In genomic region chr16:19700319-19700781, GRCh38 we compare ENCODE assay signal across 9 cellular contexts. TPM values are rescaled to one million over a fixed set of nuclear protein-coding genes. Genes with fewer than 3 reads are reported as not detected.
DNase-seq lines count a peak whose midpoint lies in the region; ATAC-seq, FAIRE-seq and TF ChIP-seq lines count a peak whose summit lies in the region.
"Had no signal": no experiment of that assay in that cellular context is flagged by ENCODE, and none has a peak within 500 bp of the region (broad histone marks: within the 10 kb centered on the region; RNA-seq: fewer than 3 reads in every experiment).

No MANE protein-coding gene starts in this region.

- H3K27ac ChIP-seq in astrocyte (ENCODE audit: low read depth, low read length) (peak overlapping the region; percentile 59), left lung (peak overlapping the region in 1 of 2 donors; percentile 54)
- H3K27ac ChIP-seq: SJCRH30 had no signal

- peaks cover 15% of the 10 kb centered on the region for H4K20me1 ChIP-seq in astrocyte (ENCODE audit: insufficient read depth, low read length)

- H3K79me2 ChIP-seq in astrocyte (ENCODE audit: insufficient read depth, low read length) = peaks cover 10% of the 10 kb centered on the region

- no peaks in the 10 kb centered on the region for H3K27me3 ChIP-seq in astrocyte (ENCODE audit: insufficient read depth, low read length)
- H3K27me3 ChIP-seq in left lung = no peaks in the 10 kb centered on the region
- H3K27me3 ChIP-seq: SJCRH30 had no signal

- H3K9me3 Mint-ChIP-seq in activated naive CD8-positive, alpha-beta T cell (ENCODE audit: low read depth) = no peaks in the 10 kb centered on the region
- H3K9me3 Mint-ChIP-seq in activated naive CD8-positive, alpha-beta T cell treated with anti-CD3 and anti-CD28 coated beads for 36 hours = no peaks in the 10 kb centered on the region
- H3K9me3 Mint-ChIP-seq in astrocyte (ENCODE audit: unreplicated experiment) (peaks cover 5% of the 10 kb centered on the region), type B pancreatic cell (no peaks in the 10 kb centered on the region)

- DNase-seq in activated naive CD8-positive, alpha-beta T cell treated with anti-CD3 and anti-CD28 coated beads for 36 hours = no peak
- peak; percentile 80 for DNase-seq in astrocyte (ENCODE audit: low read depth)
- no peak for DNase-seq in left lung
- DNase-seq in type B pancreatic cell (ENCODE audit: extremely low spot score, unreplicated experiment) = no peak
- no peak for DNase-seq in GM10266 (ENCODE audit: extremely low spot score)
- DNase-seq: SJCRH30 had no signal

- peak overlapping the region; percentile 14 for H3K9ac ChIP-seq in astrocyte (ENCODE audit: low read length)

- H3K27ac Mint-ChIP-seq in activated naive CD8-positive, alpha-beta T cell = peak overlapping the region; percentile 22
- H3K27ac Mint-ChIP-seq in activated naive CD8-positive, alpha-beta T cell treated with anti-CD3 and anti-CD28 coated beads for 36 hours = no peak overlapping the region
- H3K27ac Mint-ChIP-seq in astrocyte (ENCODE audit: unreplicated experiment) = peak overlapping the region; percentile 5
- peak overlapping the region; percentile 61 for H3K27ac Mint-ChIP-seq in type B pancreatic cell

- H3K36me3 ChIP-seq in astrocyte (ENCODE audit: insufficient read depth, low read length) (peaks cover 20% of the 10 kb centered on the region), left lung (peaks cover 0 to 69% of the 10 kb centered on the region in 2 donors)

- H3K4me3 Mint-ChIP-seq in activated naive CD8-positive, alpha-beta T cell = no peak overlapping the region
- no peak overlapping the region for H3K4me3 Mint-ChIP-seq in activated naive CD8-positive, alpha-beta T cell treated with anti-CD3 and anti-CD28 coated beads for 36 hours
- H3K4me3 Mint-ChIP-seq in astrocyte (ENCODE audit: unreplicated experiment) (no peak overlapping the region), type B pancreatic cell (no peak overlapping the region)

- H3K4me3 ChIP-seq in astrocyte (ENCODE audit: insufficient read depth, low read depth, low read length) (no peak overlapping the region), left lung (no peak overlapping the region)
- H3K4me3 ChIP-seq: SJCRH30 had no signal

- no peak overlapping the region for H2AFZ ChIP-seq in astrocyte (ENCODE audit: low read depth, low read length)

- ATAC-seq in left lung (peak; percentile 53), GM21390 (IDR thresholded peaks at IDR 0.05; ENCODE audit: unreplicated experiment) (no peak), HG03354 (IDR thresholded peaks at IDR 0.05; ENCODE audit: poor library complexity, severe bottlenecking, unreplicated experiment) (no peak)

- H3K4me1 ChIP-seq in astrocyte (ENCODE audit: insufficient read depth, low read length) (peaks cover 52% of the 10 kb centered on the region), left lung (peaks cover 26 to 66% of the 10 kb centered on the region in 2 donors)

- no peak for TF ChIP-seq CTCF in astrocyte (IDR thresholded peaks at IDR 0.05; ENCODE audit: insufficient read depth, low read depth, low read length)
- TF ChIP-seq CTCF in left lung (IDR thresholded peaks at IDR 0.05) = no peak
- no peak for TF ChIP-seq CTCF in type B pancreatic cell (conservative IDR thresholded peaks at IDR 0.05)
- TF ChIP-seq CTCF in GM10266 (IDR thresholded peaks at IDR 0.05; ENCODE audit: control insufficient read depth, insufficient read depth, low read depth, missing control alignments) = no peak

- FAIRE-seq in astrocyte (lab: Jason Lieb, UNC) = no peak

- H3K36me3 Mint-ChIP-seq in activated naive CD8-positive, alpha-beta T cell = peaks cover 23% of the 10 kb centered on the region
- H3K36me3 Mint-ChIP-seq in activated naive CD8-positive, alpha-beta T cell treated with anti-CD3 and anti-CD28 coated beads for 36 hours = peaks cover 46% of the 10 kb centered on the region
- peaks cover 35% of the 10 kb centered on the region for H3K36me3 Mint-ChIP-seq in astrocyte (ENCODE audit: low read depth, unreplicated experiment)
- peaks cover 29% of the 10 kb centered on the region for H3K36me3 Mint-ChIP-seq in type B pancreatic cell

- peak overlapping the region; percentile 42 for H3K4me2 ChIP-seq in astrocyte (ENCODE audit: low read length)

- intact Hi-C loops in left lung (cut with DNase I) = no loop called here

- peaks cover 36% of the 10 kb centered on the region for H3K4me1 Mint-ChIP-seq in activated naive CD8-positive, alpha-beta T cell (ENCODE audit: low read depth)
- peaks cover 26% of the 10 kb centered on the region for H3K4me1 Mint-ChIP-seq in activated naive CD8-positive, alpha-beta T cell treated with anti-CD3 and anti-CD28 coated beads for 36 hours
- H3K4me1 Mint-ChIP-seq in astrocyte (ENCODE audit: low read depth, unreplicated experiment) (peaks cover 38% of the 10 kb centered on the region), type B pancreatic cell (ENCODE audit: unreplicated experiment) (peaks cover 14% of the 10 kb centered on the region)

- H3K27me3 Mint-ChIP-seq in activated naive CD8-positive, alpha-beta T cell = no peaks in the 10 kb centered on the region
- no peaks in the 10 kb centered on the region for H3K27me3 Mint-ChIP-seq in activated naive CD8-positive, alpha-beta T cell treated with anti-CD3 and anti-CD28 coated beads for 36 hours
- no peaks in the 10 kb centered on the region for H3K27me3 Mint-ChIP-seq in astrocyte (ENCODE audit: low read depth, unreplicated experiment)
- no peaks in the 10 kb centered on the region for H3K27me3 Mint-ChIP-seq in type B pancreatic cell

- H3K9me3 ChIP-seq in astrocyte (ENCODE audit: insufficient read depth, low read depth, low read length) (no peaks in the 10 kb centered on the region), left lung (no peaks in the 10 kb centered on the region)
- H3K9me3 ChIP-seq: SJCRH30 had no signal

RNA-seq across cellular contexts. Expression of gene KNOP1, which starts 17.7 kb away (rescaled TPM):
- 10 to 100 TPM; 32.0 to 34.4 TPM for total RNA-seq in activated naive CD8-positive, alpha-beta T cell treated with anti-CD3 and anti-CD28 coated beads for 36 hours
- 22.7 and 22.9 TPM in 2 replicates for total RNA-seq in astrocyte
- 10 to 100 TPM; 12.5 to 18.6 TPM for total RNA-seq in left lung
- total RNA-seq in type B pancreatic cell (ENCODE audit: low replicate concordance) = 44.1 and 54.9 TPM in 2 replicates

RNA-seq across cellular contexts. Expression of gene IQCK, which starts 17.7 kb away (rescaled TPM):
- 1 to 10 TPM; 3.3 to 4.0 TPM for total RNA-seq in activated naive CD8-positive, alpha-beta T cell treated with anti-CD3 and anti-CD28 coated beads for 36 hours
- total RNA-seq in astrocyte = 5.9 and 7.9 TPM in 2 replicates
- total RNA-seq in left lung = 10 to 100 TPM in 1 of 2 donors, 1 to 10 TPM in 1; 8.0 to 13.4 TPM
- 11.8 and 23.0 TPM in 2 replicates for total RNA-seq in type B pancreatic cell (ENCODE audit: low replicate concordance)
